33 cellular contexts compared by ENCODE assay signal in genomic region chr11:75443043-75443442, GRCh38.
"Had no signal": no experiment of that assay in that cellular context is flagged by ENCODE, and none has a peak within 500 bp of the region (broad histone marks: within the 10 kb centered on the region; RNA-seq: fewer than 3 reads in every experiment).

No MANE protein-coding gene starts in this region.

- H3K27ac ChIP-seq: adrenal gland, body of pancreas, brain microvascular endothelial cell, breast epithelium, VCaP had no signal

- H3K36me3 ChIP-seq: adrenal gland, brain microvascular endothelial cell, breast epithelium had no signal

- DNase-seq: activated B cell treated with CpG ODN at 0.5 μM for 24 hours; activated CD4-positive, alpha-beta memory T cell treated with anti-CD3 and anti-CD28 coated beads for 36 hours; activated CD4-positive, alpha-beta T cell treated with anti-CD3 and anti-CD28 coated beads for 4 hours; activated CD4-positive, alpha-beta T cell treated with anti-CD3 and anti-CD28 coated beads, Interleukin-2, amount 10 ng/mL, durations not matched to agents 24 days and 14 days; activated CD4-positive, alpha-beta T cell treated with anti-CD3 and anti-CD28 coated beads, Interleukin-2, amount 50 U/mL, for 1 hour; activated CD4-positive, alpha-beta T cell treated with anti-CD3 and anti-CD28 coated beads, Interleukin-2, amount 50 U/mL, for 4 hours; activated CD4-positive, CD25-positive, alpha-beta regulatory T cell treated with anti-CD3 and anti-CD28 coated beads, Interleukin-2, amount 50 U/mL, for 72 hours; activated CD8-positive, alpha-beta memory T cell treated with anti-CD3 and anti-CD28 coated beads, Interleukin-2, amount 50 U/mL, for 4 hours; activated CD8-positive, alpha-beta T cell treated with anti-CD3 and anti-CD28 coated beads for 36 hours; activated effector memory CD4-positive, alpha-beta T cell treated with anti-CD3 and anti-CD28 coated beads, Interleukin-2, amount 50 U/mL, for 16 hours; activated gamma-delta T cell treated with Interleukin-2 at 50 U/mL for 16 hours; activated naive CD4-positive, alpha-beta T cell; activated naive CD4-positive, alpha-beta T cell treated with anti-CD3 and anti-CD28 coated beads for 36 hours; activated naive CD4-positive, alpha-beta T cell treated with anti-CD3 and anti-CD28 coated beads, Interleukin-2, amount 50 U/mL, for 16 hours; activated naive CD8-positive, alpha-beta T cell treated with anti-CD3 and anti-CD28 coated beads for 36 hours; activated T-cell treated with anti-CD3 and anti-CD28 coated beads for 4 hours; activated T-cell treated with anti-CD3 and anti-CD28 coated beads, Interleukin-2, amount 50 U/mL, for 1 hour; activated T-cell treated with anti-CD3 and anti-CD28 coated beads, Interleukin-2, amount 50 U/mL, for 4 hours; activated T-cell treated with anti-CD3 and anti-CD28 coated beads, Interleukin-2, amount 50 U/mL, for 72 hours; adrenal gland; amniotic stem cell; aorta; body of pancreas; brain microvascular endothelial cell; caudate nucleus; cerebellar nuclear complex; T-helper 1 cell; T-helper 2 cell; T-helper 9 cell had no signal

- H3K27me3 ChIP-seq: adrenal gland, body of pancreas, brain microvascular endothelial cell, breast epithelium had no signal

- H3K9me3 ChIP-seq: adrenal gland, body of pancreas, breast epithelium had no signal

- H3K4me1 ChIP-seq: adrenal gland, body of pancreas, breast epithelium had no signal

- H3K4me3 ChIP-seq: adrenal gland, body of pancreas, breast epithelium had no signal

- ATAC-seq: activated CD8-positive, alpha-beta T cell treated with anti-CD3 and anti-CD28 coated beads for 36 hours; activated naive CD4-positive, alpha-beta T cell treated with anti-CD3 and anti-CD28 coated beads, Interleukin-2, amount 50 U/mL, for 72 hours; activated T-cell treated with anti-CD3 and anti-CD28 coated beads, Interleukin-2, amount 50 U/mL, for 4 hours; activated T-cell treated with anti-CD3 and anti-CD28 coated beads, Interleukin-2, amount 50 U/mL, for 72 hours; activated T-helper 17 cell treated with anti-CD3 and anti-CD28 coated beads, Interleukin-2, amount 50 U/mL, for 72 hours; body of pancreas had no signal
